1 cellular context compared by ENCODE assay signal in genomic region chr2:189783927-189784867, GRCh38.
TF ChIP-seq lines count a peak whose summit lies in the region.

ORMDL1 (minus strand) TSS chr2:189784339; CDS start chr2:189782595, 1,744 bp downstream.
PMS1 (plus strand) TSS chr2:189784450; CDS start chr2:189791810, 7,360 bp downstream.

TF ChIP-seq in HEK293, 187 proteins besides CTCF, POLR2A, EP300 and RAD21 (continued from another document and continues in another):
- TF ChIP-seq ZNF280D (tag by site-specific recombination; IDR thresholded peaks at IDR 0.05) (no peak), ZBTB48 (tag by site-specific recombination; IDR thresholded peaks at IDR 0.05) (peak; percentile 70), ZNF362 (tag by site-specific recombination; IDR thresholded peaks at IDR 0.05) (no peak), ZFHX2 (tag by site-specific recombination; conservative IDR thresholded peaks at IDR 0.05) (peak; percentile 76), ZNF501 (tag by site-specific recombination; IDR thresholded peaks at IDR 0.05) (peak; percentile 97), ZNF155 (tag by site-specific recombination; IDR thresholded peaks at IDR 0.05) (no peak), ZNF555 (tag by site-specific recombination; conservative IDR thresholded peaks at IDR 0.05) (no peak), KLF1 (tag by site-specific recombination; IDR thresholded peaks at IDR 0.05) (peak; percentile 45), ZNF311 (tag by site-specific recombination; IDR thresholded peaks at IDR 0.05; ENCODE audit: borderline replicate concordance) (no peak), ZNF37A (tag by site-specific recombination; IDR thresholded peaks at IDR 0.05) (no peak), ZNF518A (tag by site-specific recombination; conservative IDR thresholded peaks at IDR 0.05; ENCODE audit: low read depth) (0 out of 2 replicates have a peak, but pooled peaks have one; percentile 9), YY1 (tag by site-specific recombination; IDR thresholded peaks at IDR 0.05) (no peak), ZNF701 (tag by site-specific recombination; IDR thresholded peaks at IDR 0.05) (no peak), ZNF561 (tag by site-specific recombination; IDR thresholded peaks at IDR 0.05; ENCODE audit: borderline replicate concordance) (peak; percentile 38; the same call in 1 of the 2 replicates), ZNF837 (tag by site-specific recombination; IDR thresholded peaks at IDR 0.05) (no peak), ZNF391 (tag by site-specific recombination; IDR thresholded peaks at IDR 0.05; ENCODE audit: borderline replicate concordance, low read depth) (no peak), RBAK (tag by site-specific recombination; IDR thresholded peaks at IDR 0.05) (no peak), ZBTB10 (tag by site-specific recombination; IDR thresholded peaks at IDR 0.05) (no peak; the same call in 1 of the 2 replicates), KLF8 (tag by site-specific recombination; IDR thresholded peaks at IDR 0.05) (peak; percentile 75), ZNF768 (tag by site-specific recombination; IDR thresholded peaks at IDR 0.05) (no peak), ZNF223 (tag by site-specific recombination; IDR thresholded peaks at IDR 0.05) (no peak), ZNF324 (tag by site-specific recombination; IDR thresholded peaks at IDR 0.05) (no peak), ZBTB1 (tag by site-specific recombination; IDR thresholded peaks at IDR 0.05) (peak; percentile 100), ZNF792 (tag by site-specific recombination; IDR thresholded peaks at IDR 0.05) (no peak), ZBTB8A (tag by site-specific recombination; IDR thresholded peaks at IDR 0.05) (peak; percentile 87), ZNF692 (tag by site-specific recombination; IDR thresholded peaks at IDR 0.05) (peak; percentile 65), ZNF510 (tag by site-specific recombination; IDR thresholded peaks at IDR 0.05; ENCODE audit: insufficient replicate concordance) (no peak), ZNF169 (tag by site-specific recombination; IDR thresholded peaks at IDR 0.05) (no peak), SCRT2 (tag by site-specific recombination; IDR thresholded peaks at IDR 0.05) (no peak; the same call in 1 of the 2 replicates), ZNF148 (tag by site-specific recombination; IDR thresholded peaks at IDR 0.05; ENCODE audit: borderline replicate concordance) (no peak), ZNF514 (tag by site-specific recombination; IDR thresholded peaks at IDR 0.05) (no peak), SP3 (tag by site-specific recombination; IDR thresholded peaks at IDR 0.05) (peak; percentile 78), MEIS1 (CRISPR knock-in tag; IDR thresholded peaks at IDR 0.05; ENCODE audit: borderline replicate concordance) (no peak), ZNF239 (tag by site-specific recombination; IDR thresholded peaks at IDR 0.05) (no peak), BCL11B (tag by site-specific recombination; IDR thresholded peaks at IDR 0.05; ENCODE audit: low read depth) (no peak), ZNF785 (tag by site-specific recombination; IDR thresholded peaks at IDR 0.05) (no peak), ZNF549 (tag by site-specific recombination; IDR thresholded peaks at IDR 0.05) (no peak), KLF10 (tag by site-specific recombination; IDR thresholded peaks at IDR 0.05) (peak; percentile 59), ZNF558 (tag by site-specific recombination; IDR thresholded peaks at IDR 0.05) (no peak), ZNF488 (tag by site-specific recombination; IDR thresholded peaks at IDR 0.05) (no peak), PRDM6 (tag by site-specific recombination; IDR thresholded peaks at IDR 0.05) (no peak), ZFP41 (tag by site-specific recombination; IDR thresholded peaks at IDR 0.05; ENCODE audit: borderline replicate concordance) (no peak), ZNF121 (tag by site-specific recombination; IDR thresholded peaks at IDR 0.05) (no peak), WT1 (tag by site-specific recombination; IDR thresholded peaks at IDR 0.05) (no peak), KLF17 (tag by site-specific recombination; IDR thresholded peaks at IDR 0.05) (peak; percentile 71), ZNF600 (tag by site-specific recombination; IDR thresholded peaks at IDR 0.05) (peak; percentile 83)
